Comparison of ENCODE assay signal across 8 cellular contexts in the genomic region with DNA sequence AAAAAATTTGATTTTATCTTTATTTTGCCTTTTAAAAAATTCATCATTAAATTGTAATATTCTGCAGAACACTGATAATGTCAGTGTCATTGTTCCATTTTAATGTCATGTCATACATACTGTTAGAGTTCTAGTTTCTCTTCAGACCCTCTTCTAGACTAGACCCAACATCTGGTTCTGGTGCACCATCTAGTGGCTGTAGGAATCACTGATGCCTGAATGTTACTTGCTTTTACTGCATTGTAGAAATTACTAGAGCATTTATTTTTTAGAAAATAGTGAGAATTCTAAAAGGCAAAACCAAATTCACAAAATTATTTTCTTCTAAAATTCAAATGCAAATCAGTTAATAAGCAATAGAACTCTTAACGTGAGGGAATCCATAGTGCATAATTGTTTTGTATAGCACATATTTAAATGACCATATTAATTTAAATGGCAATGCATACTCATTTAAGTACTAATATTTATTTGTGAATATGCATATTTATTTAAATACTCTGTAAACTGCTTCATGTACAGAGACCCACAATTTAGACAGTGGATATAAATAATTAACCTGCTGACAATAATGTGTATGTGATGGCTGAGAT.
DNase-seq lines count a peak whose midpoint lies in the region; ATAC-seq, FAIRE-seq and TF ChIP-seq lines count a peak whose summit lies in the region.

No MANE protein-coding gene starts in this region.

- H3K4me1 ChIP-seq in GM23248 (ENCODE audit: insufficient read depth) (no peaks in the 10 kb centered on the region), gastrocnemius medialis (peaks cover 0 to 7% of the 10 kb centered on the region in 2 donors)

- H3K4me1 Mint-ChIP-seq in activated naive CD8-positive, alpha-beta T cell treated with anti-CD3 and anti-CD28 coated beads, Interleukin-2, amount 50 U/mL, for 24 hours = peaks cover 12% of the 10 kb centered on the region

- whole genome bisulfite sequencing in GM23248 (ENCODE audit: low coverage in 1 of 2, low lambda C conversion rate in 2 of 2, missing lambda C conversion rate in 2 of 2), 2 experiments = 31 to 38% methylated on average over 1 of the region's 1 CpG

- H3K4me2 ChIP-seq in GM23248 (ENCODE audit: unreplicated experiment) = no peak overlapping the region

- intact Hi-C loops in left ventricle myocardium superior (cut with micrococcal nuclease) (no loop called here), gastrocnemius medialis (cut with DNase I; ENCODE audit: low total_unique reads) (loop anchor here (2.0 kb wide), 3 partner anchors 650 to 900 kb away; partner anchors contain the start of gene KLF5)

- no peak overlapping the region for H3K9ac ChIP-seq in GM23248

- H3K9me2 ChIP-seq in GM23248 (ENCODE audit: insufficient read depth) = no peaks in the 10 kb centered on the region

- no peak overlapping the region for H2AFZ ChIP-seq in GM23248

- H3F3A ChIP-seq in GM23248 (ENCODE audit: insufficient read depth) = 0 out of 2 replicates have a peak, but pooled peaks cover 4% of the 10 kb centered on the region

- H3K9me3 Mint-ChIP-seq in activated naive CD8-positive, alpha-beta T cell treated with anti-CD3 and anti-CD28 coated beads, Interleukin-2, amount 50 U/mL, for 24 hours = no peaks in the 10 kb centered on the region

- TF ChIP-seq CTCF in gastrocnemius medialis (IDR thresholded peaks at IDR 0.05 in 4 of 5, conservative IDR thresholded peaks at IDR 0.05 in 1 of 5) = peak; percentile 46 to 88 (median 74)

- peaks cover 11% of the 10 kb centered on the region for H3K36me3 ChIP-seq in GM23248 (ENCODE audit: low read depth)
- no peaks in the 10 kb centered on the region for H3K36me3 ChIP-seq in gastrocnemius medialis

- TF ChIP-seq POLR2A in gastrocnemius medialis (IDR thresholded peaks at IDR 0.05) = no peak

- FAIRE-seq in RCC 7860 (lab: Jason Lieb, UNC) = peak; percentile 56

- no peaks in the 10 kb centered on the region for H4K20me1 ChIP-seq in GM23248 (ENCODE audit: insufficient read depth)

- in situ Hi-C loops in GM23248 (cut with MboI) = loop anchor here (25.0 kb wide), 2 partner anchors 646 to 896 kb away; partner anchors contain the start of gene KLF5
- in situ Hi-C loops in gastrocnemius medialis (cut with MboI; ENCODE audit: low sequenced_read_pairs in 4 of 4) = loop anchor here (5.0 to 25.0 kb wide), 3 partner anchors 646 to 896 kb away; partner anchors contain the start of gene KLF5 (in 2 of the 4)

- H3K27me3 ChIP-seq in GM23248 (replicated peaks; ENCODE audit: insufficient read depth) = no peaks in the 10 kb centered on the region
- no peaks in the 10 kb centered on the region for H3K27me3 ChIP-seq in gastrocnemius medialis

- H3K4me3 ChIP-seq in GM23248 (no peak overlapping the region), gastrocnemius medialis (no peak overlapping the region)

- DNase-seq in SIG-M5 treated with dmso at 0.1 percent for 504 hours (lab: John Stamatoyannopoulos, UW; ENCODE audit: unreplicated experiment) (peak; percentile 68), SIG-M5 (lab: John Stamatoyannopoulos, UW) (no peak), GM23248 (peak; percentile 71), KG1 (lab: John Stamatoyannopoulos, UW) (peak; percentile 64), RCC 7860 (ENCODE audit: low spot score) (peak; percentile 34), left ventricle myocardium superior (no peak), gastrocnemius medialis (peak in 1 of 2 donors; percentile 27)
- peak; percentile 29 for DNase-seq in activated naive CD8-positive, alpha-beta T cell treated with anti-CD3 and anti-CD28 coated beads, Interleukin-2, amount 50 U/mL, for 24 hours

- H3K9me3 ChIP-seq in GM23248 (ENCODE audit: low read depth) (no peaks in the 10 kb centered on the region), gastrocnemius medialis (no peaks in the 10 kb centered on the region)

- H3K36me3 Mint-ChIP-seq in activated naive CD8-positive, alpha-beta T cell treated with anti-CD3 and anti-CD28 coated beads, Interleukin-2, amount 50 U/mL, for 24 hours (ENCODE audit: low read depth) = peaks cover 11% of the 10 kb centered on the region

- H3K27ac ChIP-seq in GM23248 (no peak overlapping the region), gastrocnemius medialis (no peak overlapping the region)

- no peak overlapping the region for H3K27ac Mint-ChIP-seq in activated naive CD8-positive, alpha-beta T cell treated with anti-CD3 and anti-CD28 coated beads, Interleukin-2, amount 50 U/mL, for 24 hours

- peak; percentile 91 for ATAC-seq in activated naive CD8-positive, alpha-beta T cell treated with anti-CD3 and anti-CD28 coated beads, Interleukin-2, amount 50 U/mL, for 24 hours
- peak; percentile 54 for ATAC-seq in left ventricle myocardium superior
- ATAC-seq in gastrocnemius medialis = peak; percentile 47 to 97

- no peaks in the 10 kb centered on the region for H3K27me3 Mint-ChIP-seq in activated naive CD8-positive, alpha-beta T cell treated with anti-CD3 and anti-CD28 coated beads, Interleukin-2, amount 50 U/mL, for 24 hours

- no peaks in the 10 kb centered on the region for H3K79me2 ChIP-seq in GM23248 (ENCODE audit: insufficient read depth)

- no peak overlapping the region for H3K4me3 Mint-ChIP-seq in activated naive CD8-positive, alpha-beta T cell treated with anti-CD3 and anti-CD28 coated beads, Interleukin-2, amount 50 U/mL, for 24 hours

Comparison
In these comparisons a context has a peak if more than half of its experiments do, and no peak if none do; other contexts are left out.
1. DNase-seq: peak in SIG-M5 treated with dmso at 0.1 percent for 504 hours (single experiment), GM23248 (single experiment), KG1 (single experiment), RCC 7860 (single experiment) and activated naive CD8-positive, alpha-beta T cell treated with anti-CD3 and anti-CD28 coated beads, Interleukin-2, amount 50 U/mL, for 24 hours (single experiment); none in SIG-M5 (single experiment) and left ventricle myocardium superior (single experiment).
2. Peak in every context shown above with its lines, with median percentiles within 50 percentile points of each other: ATAC-seq.